In the genomic region with DNA sequence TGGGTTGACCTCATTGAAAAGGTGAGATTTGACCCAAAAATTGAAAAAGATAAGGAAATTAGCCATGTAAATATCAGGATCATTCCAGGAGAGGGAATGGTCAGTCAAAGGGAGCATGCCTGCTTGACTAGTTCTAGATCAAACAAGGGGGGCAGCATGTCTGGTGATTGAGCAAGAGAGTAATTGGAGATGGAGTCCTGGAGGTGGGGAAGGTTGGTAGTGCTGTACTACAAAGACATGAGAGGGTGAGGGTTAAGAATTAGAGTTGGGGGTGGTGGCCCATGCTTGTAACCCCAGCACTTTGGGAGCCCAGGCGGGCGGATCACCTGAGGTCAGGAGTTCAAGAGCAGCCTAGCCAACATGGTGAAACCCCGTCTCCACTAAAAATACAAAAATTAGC, we compare ENCODE assay signal across 15 cellular contexts. TPM values are rescaled to one million over a fixed set of nuclear protein-coding genes. Genes with fewer than 3 reads are reported as not detected.
DNase-seq lines count a peak whose midpoint lies in the region; ATAC-seq and TF ChIP-seq lines count a peak whose summit lies in the region.
"Had no signal": no experiment of that assay in that cellular context is flagged by ENCODE, and none has a peak within 500 bp of the region (broad histone marks: within the 10 kb centered on the region; RNA-seq: fewer than 3 reads in every experiment).

No MANE protein-coding gene starts in this region.

- no peak overlapping the region for H3K18ac ChIP-seq in IMR-90 (ENCODE audit: low read depth, low read length)

- no peak overlapping the region for H3K27ac ChIP-seq in IMR-90 (ENCODE audit: insufficient read depth, low read length)
- no peak overlapping the region for H3K27ac ChIP-seq in mammary epithelial cell (ENCODE audit: insufficient read depth, low read depth, low read length)
- H3K27ac ChIP-seq in vagina = no peak overlapping the region
- H3K27ac ChIP-seq in testis = no peak overlapping the region
- H3K27ac ChIP-seq: body of pancreas, left ventricle myocardium inferior, parathyroid adenoma, Peyer's patch had no signal

- POLR2A ChIA-PET in activated CD8-positive, alpha-beta T cell treated with anti-CD3 and anti-CD28 coated beads for 36 hours (lab: Charles Lee) = no interaction called here
- POLR2A ChIA-PET in activated CD8-positive, alpha-beta T cell treated with anti-CD3 and anti-CD28 coated beads, Interleukin-2, amount 10 ng/mL, durations not matched to agents 7 days and 5 days (lab: Charles Lee) = no interaction called here
- POLR2A ChIA-PET in IMR-90 (lab: Charles Lee; ENCODE audit: unreplicated experiment) = no interaction called here

- H3K9me1 ChIP-seq in IMR-90 (ENCODE audit: insufficient read depth, low read length) = no peaks in the 10 kb centered on the region; the same call in 1 of the 2 replicates

- peaks cover 7% of the 10 kb centered on the region for H3K36me3 Mint-ChIP-seq in activated CD8-positive, alpha-beta T cell treated with anti-CD3 and anti-CD28 coated beads for 36 hours (ENCODE audit: low read depth)
- peaks cover 17% of the 10 kb centered on the region for H3K36me3 Mint-ChIP-seq in activated CD8-positive, alpha-beta T cell treated with anti-CD3 and anti-CD28 coated beads, Interleukin-2, amount 10 ng/mL, durations not matched to agents 7 days and 5 days (ENCODE audit: low read depth)
- peaks cover 2% of the 10 kb centered on the region for H3K36me3 Mint-ChIP-seq in neural crest cell (ENCODE audit: low read depth)

- in situ Hi-C loops in IMR-90 (cut with MboI; ENCODE audit: low sequenced_read_pairs) (loop anchor here (10.0 kb wide), 2 partner anchors 152 to 292 kb away; partner anchors contain the start of genes EIF5B and TXNDC9), mammary epithelial cell (cut with MboI; ENCODE audit: low sequenced_read_pairs in 2 of 2) (no loop called here)

- H2BK5ac ChIP-seq in IMR-90 (ENCODE audit: low read depth, low read length, poor library complexity, severe bottlenecking) = no peak overlapping the region

- no peaks in the 10 kb centered on the region for H3K27me3 ChIP-seq in IMR-90 (ENCODE audit: control insufficient read depth, insufficient read depth, low read length)
- H3K27me3 ChIP-seq in mammary epithelial cell (ENCODE audit: insufficient read depth, low read length) = no peaks in the 10 kb centered on the region
- H3K27me3 ChIP-seq in vagina = no peaks in the 10 kb centered on the region
- no peaks in the 10 kb centered on the region for H3K27me3 ChIP-seq in testis
- H3K27me3 ChIP-seq: body of pancreas, Peyer's patch had no signal

- H4K20me1 ChIP-seq in IMR-90 (ENCODE audit: insufficient read depth, low read length) = no peaks in the 10 kb centered on the region
- H4K20me1 ChIP-seq in mammary epithelial cell (ENCODE audit: insufficient read depth, low read length) = no peaks in the 10 kb centered on the region

- ATAC-seq in activated CD8-positive, alpha-beta T cell treated with anti-CD3 and anti-CD28 coated beads for 36 hours = no peak
- no peak for ATAC-seq in activated CD8-positive, alpha-beta T cell treated with anti-CD3 and anti-CD28 coated beads, Interleukin-2, amount 10 ng/mL, durations not matched to agents 7 days and 5 days
- ATAC-seq in IMR-90 (ENCODE audit: low read depth) = no peak
- ATAC-seq: body of pancreas had no signal

- H3K4me1 Mint-ChIP-seq in activated CD8-positive, alpha-beta T cell treated with anti-CD3 and anti-CD28 coated beads for 36 hours (ENCODE audit: low read depth) = peaks cover 43% of the 10 kb centered on the region
- H3K4me1 Mint-ChIP-seq in activated CD8-positive, alpha-beta T cell treated with anti-CD3 and anti-CD28 coated beads, Interleukin-2, amount 10 ng/mL, durations not matched to agents 7 days and 5 days (ENCODE audit: low read depth) = peaks cover 33% of the 10 kb centered on the region
- peaks cover 26% of the 10 kb centered on the region for H3K4me1 Mint-ChIP-seq in neural crest cell

- H2AK5ac ChIP-seq in IMR-90 (ENCODE audit: low read depth, low read length) = no peak overlapping the region

- H3K9me3 Mint-ChIP-seq in activated CD8-positive, alpha-beta T cell treated with anti-CD3 and anti-CD28 coated beads for 36 hours = no peaks in the 10 kb centered on the region
- no peaks in the 10 kb centered on the region for H3K9me3 Mint-ChIP-seq in activated CD8-positive, alpha-beta T cell treated with anti-CD3 and anti-CD28 coated beads, Interleukin-2, amount 10 ng/mL, durations not matched to agents 7 days and 5 days (ENCODE audit: insufficient read depth)
- H3K9me3 Mint-ChIP-seq in neural crest cell = no peaks in the 10 kb centered on the region

- no peak overlapping the region for H3K23ac ChIP-seq in IMR-90 (ENCODE audit: low read depth, low read length)

- no peak overlapping the region for H4K8ac ChIP-seq in IMR-90 (ENCODE audit: low read depth in 2 of 2, low read length in 2 of 2)

- H3K14ac ChIP-seq in IMR-90 (replicated peaks; ENCODE audit: low read depth, low read length) = no peak overlapping the region

- no peak for TF ChIP-seq CTCF in activated CD8-positive, alpha-beta T cell treated with anti-CD3 and anti-CD28 coated beads for 36 hours (IDR thresholded peaks at IDR 0.05)
- TF ChIP-seq CTCF in IMR-90 (conservative IDR thresholded peaks at IDR 0.05; ENCODE audit: low read depth, low read length) (no peak), mammary epithelial cell (conservative IDR thresholded peaks at IDR 0.05 in 1 of 2, IDR thresholded peaks at IDR 0.05 in 1 of 2; ENCODE audit: extremely low read depth in 1 of 2, insufficient read depth in 1 of 2, low read depth in 1 of 2, low read length in 2 of 2) (no peak), neural crest cell (conservative IDR thresholded peaks at IDR 0.05) (no peak), vagina (IDR thresholded peaks at IDR 0.05) (no peak), testis (IDR thresholded peaks at IDR 0.05) (no peak)

- dilution Hi-C loops in IMR-90 (cut with HindIII; ENCODE audit: low sequenced_read_pairs, unreplicated experiment) = no loop called here
- dilution Hi-C loops in mammary epithelial cell (cut with HindIII; ENCODE audit: low sequenced_read_pairs) = no loop called here

- H3K36me3 ChIP-seq in IMR-90 (ENCODE audit: control insufficient read depth, insufficient read depth, low read length) = peaks cover 4% of the 10 kb centered on the region
- H3K36me3 ChIP-seq in mammary epithelial cell (ENCODE audit: insufficient read depth, low read length) = peaks cover 1% of the 10 kb centered on the region
- H3K36me3 ChIP-seq in vagina = no peaks in the 10 kb centered on the region
- no peaks in the 10 kb centered on the region for H3K36me3 ChIP-seq in testis (ENCODE audit: low read depth, missing control alignments)

- no peak for TF ChIP-seq RAD21 in IMR-90 (IDR thresholded peaks at IDR 0.05; ENCODE audit: low read length)

- H2BK15ac ChIP-seq in IMR-90 (ENCODE audit: low read depth, low read length) = no peak overlapping the region

- no peaks in the 10 kb centered on the region for H3K27me3 Mint-ChIP-seq in activated CD8-positive, alpha-beta T cell treated with anti-CD3 and anti-CD28 coated beads for 36 hours
- no peaks in the 10 kb centered on the region for H3K27me3 Mint-ChIP-seq in activated CD8-positive, alpha-beta T cell treated with anti-CD3 and anti-CD28 coated beads, Interleukin-2, amount 10 ng/mL, durations not matched to agents 7 days and 5 days (ENCODE audit: low read depth)
- no peaks in the 10 kb centered on the region for H3K27me3 Mint-ChIP-seq in neural crest cell (ENCODE audit: low read depth)

- 100% methylated on average over 2 of the region's 3 CpGs; no CpG with 5 or more reads in 1 of the 2 experiments for WGBS in IMR-90 (ENCODE audit: extremely low coverage in 2 of 2, insufficient read length in 1 of 2), 2 experiments
- 100% methylated on average over 3 of the region's 3 CpGs for WGBS in mammary epithelial cell (ENCODE audit: low coverage, missing lambda C conversion rate)
- 76 to 88% methylated on average over 3 of the region's 3 CpGs for WGBS in testis, 2 donors

- BruUV-seq in IMR-90 (replicated peaks; lab: Mats Ljungman, UMichigan) (no TSS peak), mammary epithelial cell (replicated peaks; lab: Mats Ljungman, UMichigan) (no TSS peak)

- CTCF ChIA-PET in activated CD8-positive, alpha-beta T cell treated with anti-CD3 and anti-CD28 coated beads for 36 hours (lab: Charles Lee) = no interaction called here
- CTCF ChIA-PET in activated CD8-positive, alpha-beta T cell treated with anti-CD3 and anti-CD28 coated beads, Interleukin-2, amount 10 ng/mL, durations not matched to agents 7 days and 5 days (lab: Charles Lee) = no interaction called here
- CTCF ChIA-PET in IMR-90 (lab: Yijun Ruan, JAX) = no interaction called here
- CTCF ChIA-PET in mammary epithelial cell (lab: Charles Lee; ENCODE audit: low non-redundant PET) = no interaction called here

- H3K79me2 ChIP-seq in mammary epithelial cell (ENCODE audit: insufficient read depth, low read length) = peaks cover 93% of the 10 kb centered on the region

- H2BK20ac ChIP-seq in IMR-90 (ENCODE audit: low read depth, low read length) = no peak overlapping the region

- peak overlapping the region; percentile 44 for H3K4me3 Mint-ChIP-seq in activated CD8-positive, alpha-beta T cell treated with anti-CD3 and anti-CD28 coated beads for 36 hours
- H3K4me3 Mint-ChIP-seq in activated CD8-positive, alpha-beta T cell treated with anti-CD3 and anti-CD28 coated beads, Interleukin-2, amount 10 ng/mL, durations not matched to agents 7 days and 5 days = no peak overlapping the region
- peak overlapping the region; percentile 47 for H3K4me3 Mint-ChIP-seq in neural crest cell

- H3K9ac ChIP-seq in IMR-90 (ENCODE audit: low read depth, low read length) (no peak overlapping the region), mammary epithelial cell (ENCODE audit: insufficient read depth, low read length) (no peak overlapping the region)
- H3K9ac ChIP-seq: parathyroid adenoma had no signal

- no peak overlapping the region for H3K27ac Mint-ChIP-seq in activated CD8-positive, alpha-beta T cell treated with anti-CD3 and anti-CD28 coated beads for 36 hours
- no peak overlapping the region for H3K27ac Mint-ChIP-seq in activated CD8-positive, alpha-beta T cell treated with anti-CD3 and anti-CD28 coated beads, Interleukin-2, amount 10 ng/mL, durations not matched to agents 7 days and 5 days
- no peak overlapping the region for H3K27ac Mint-ChIP-seq in neural crest cell (ENCODE audit: unreplicated experiment)

- peaks cover 28 to 45% of the 10 kb centered on the region in 2 experiments for H3K79me1 ChIP-seq in IMR-90 (ENCODE audit: low read depth in 1 of 2, low read length in 2 of 2)

- no peak for DNase-seq in activated CD8-positive, alpha-beta T cell treated with anti-CD3 and anti-CD28 coated beads for 36 hours
- no peak for DNase-seq in activated CD8-positive, alpha-beta T cell treated with anti-CD3 and anti-CD28 coated beads, Interleukin-2, amount 10 ng/mL, durations not matched to agents 7 days and 5 days
- peak; percentile 4 for DNase-seq in IMR-90
- no peak for DNase-seq in mammary epithelial cell
- DNase-seq in neural crest cell (ENCODE audit: low read depth, low spot score) = no peak
- no peak for DNase-seq in vagina (ENCODE audit: extremely low spot score in 2 of 2)
- DNase-seq in testis = no peak
- DNase-seq in NCI-H446 (lab: John Stamatoyannopoulos, UW) = no peak
- DNase-seq: activated CD8-positive, alpha-beta memory T cell treated with anti-CD3 and anti-CD28 coated beads, Interleukin-2, amount 50 U/mL, for 4 hours; body of pancreas; GDM1; left ventricle myocardium inferior; NCI-H345; Peyer's patch had no signal

- no peak overlapping the region for H2AK9ac ChIP-seq in IMR-90 (replicated peaks; ENCODE audit: low read depth, low read length, poor library complexity)

- H2BK120ac ChIP-seq in IMR-90 (ENCODE audit: low read depth, low read length) = no peak overlapping the region

- no peak overlapping the region for H2AFZ ChIP-seq in IMR-90 (replicated peaks; ENCODE audit: low read length, poor library complexity)
- H2AFZ ChIP-seq in mammary epithelial cell (ENCODE audit: low read depth, low read length) = no peak overlapping the region
- H2AFZ ChIP-seq: parathyroid adenoma had no signal

- no peak overlapping the region for H4K5ac ChIP-seq in IMR-90 (ENCODE audit: low read depth, low read length)

- H4K91ac ChIP-seq in IMR-90 (ENCODE audit: insufficient read depth, low read depth, low read length) = no peak overlapping the region

- H3K9me3 ChIP-seq in IMR-90 (ENCODE audit: control insufficient read depth, insufficient read depth, low read length) (no peaks in the 10 kb centered on the region), mammary epithelial cell (replicated peaks; ENCODE audit: insufficient read depth, low read length) (no peaks in the 10 kb centered on the region), vagina (no peaks in the 10 kb centered on the region), testis (no peaks in the 10 kb centered on the region)
- H3K9me3 ChIP-seq: body of pancreas, left ventricle myocardium inferior, Peyer's patch had no signal

- H3K4ac ChIP-seq in IMR-90 (ENCODE audit: low read depth, low read length) = no peak overlapping the region

- H3K4me2 ChIP-seq in IMR-90 (ENCODE audit: low read depth, low read length) = no peak overlapping the region
- peak overlapping the region; percentile 33 for H3K4me2 ChIP-seq in mammary epithelial cell (ENCODE audit: insufficient read depth, low read depth, low read length)

- no peak overlapping the region for H3K56ac ChIP-seq in IMR-90 (ENCODE audit: extremely low read depth, insufficient read depth, low read length)

- TF ChIP-seq POLR2A in IMR-90 (IDR thresholded peaks at IDR 0.05; ENCODE audit: low read depth, low read length) (no peak), vagina (IDR thresholded peaks at IDR 0.05) (no peak), testis (IDR thresholded peaks at IDR 0.05) (no peak)

- H3K4me1 ChIP-seq in IMR-90 (ENCODE audit: control insufficient read depth, insufficient read depth, low read length) = no peaks in the 10 kb centered on the region; the same call in 1 of the 2 replicates
- H3K4me1 ChIP-seq in mammary epithelial cell (ENCODE audit: insufficient read depth, low read length) = peaks cover 3% of the 10 kb centered on the region
- H3K4me1 ChIP-seq in vagina = peaks cover 45% of the 10 kb centered on the region
- peaks cover 20% of the 10 kb centered on the region for H3K4me1 ChIP-seq in testis

- intact Hi-C loops in activated CD8-positive, alpha-beta T cell treated with anti-CD3 and anti-CD28 coated beads for 36 hours (cut with micrococcal nuclease) = no loop called here
- intact Hi-C loops in IMR-90 (cut with micrococcal nuclease) = no loop called here
- intact Hi-C loops in mammary epithelial cell (cut with micrococcal nuclease) = no loop called here
- intact Hi-C loops in vagina (cut with DNase I) = loop anchor here (10.0 kb wide), 1 partner anchor 1478 kb away; no protein-coding TSS in a partner anchor
- intact Hi-C loops in testis (cut with DNase I; ENCODE audit: low total_unique reads) = loop anchor here (10.0 kb wide), 1 partner anchor 152 kb away; the partner anchor contains the start of genes EIF5B and TXNDC9

- H3K4me3 ChIP-seq in IMR-90 (ENCODE audit: insufficient read depth, low read depth, low read length) = no peak overlapping the region
- no peak overlapping the region for H3K4me3 ChIP-seq in mammary epithelial cell (replicated peaks in 1 of 3; ENCODE audit: insufficient read depth in 1 of 3, low read depth in 2 of 3, low read length in 3 of 3)
- H3K4me3 ChIP-seq in vagina = no peak overlapping the region
- H3K4me3 ChIP-seq in testis = no peak overlapping the region
- H3K4me3 ChIP-seq: body of pancreas, Peyer's patch had no signal

RNA-seq across cellular contexts. Expression of gene MRPL30, which starts 2.0 kb away (rescaled TPM):
- total RNA-seq in activated CD8-positive, alpha-beta T cell treated with anti-CD3 and anti-CD28 coated beads for 36 hours = 10 to 100 TPM; 30.0 to 34.2 TPM
- total RNA-seq in activated CD8-positive, alpha-beta T cell treated with anti-CD3 and anti-CD28 coated beads, Interleukin-2, amount 10 ng/mL, durations not matched to agents 7 days and 5 days = 10 to 100 TPM; 23.3 to 24.4 TPM
- total RNA-seq in IMR-90 (2012; rRNA removed) (34.8 and 39.2 TPM in 2 replicates), mammary epithelial cell (10 to 100 TPM; 33.5 to 35.1 TPM), neural crest cell (44.3 and 47.9 TPM in 2 replicates), vagina (27.0 TPM), testis (10 to 100 TPM; 19.1 to 26.3 TPM)
- polyA plus RNA-seq in IMR-90 (2012; rRNA removed) (14.9 and 18.7 TPM in 2 replicates), mammary epithelial cell (17.0 TPM), testis (ENCODE audit: insufficient read depth, low read depth, low replicate concordance) (17.3 TPM)
- 4.5 and 5.9 TPM in 2 replicates for polyA plus RNA-seq in IMR-90 (2012; cell fraction: cytosol; rRNA removed)
- 1.6 and 7.5 TPM in 2 replicates for polyA plus RNA-seq in IMR-90 (2012; cell fraction: nucleus; rRNA removed; ENCODE audit: low replicate concordance)
- polyA minus RNA-seq in mammary epithelial cell = 33.5 TPM

RNA-seq across cellular contexts. Expression of gene MITD1, which starts 2.2 kb away (rescaled TPM):
- 10 to 100 TPM; 49.8 to 55.9 TPM for total RNA-seq in activated CD8-positive, alpha-beta T cell treated with anti-CD3 and anti-CD28 coated beads for 36 hours
- 10 to 100 TPM; 51.3 to 53.3 TPM for total RNA-seq in activated CD8-positive, alpha-beta T cell treated with anti-CD3 and anti-CD28 coated beads, Interleukin-2, amount 10 ng/mL, durations not matched to agents 7 days and 5 days
- total RNA-seq in IMR-90 (2012; rRNA removed) (4.3 and 19.4 TPM in 2 replicates), mammary epithelial cell (10 to 100 TPM; 10.2 to 26.2 TPM), neural crest cell (31.7 and 36.3 TPM in 2 replicates), vagina (23.3 TPM), testis (10 to 100 TPM; 17.8 to 24.7 TPM)
- polyA plus RNA-seq in IMR-90 (2012; rRNA removed) (14.5 and 18.7 TPM in 2 replicates), mammary epithelial cell (10.5 TPM), testis (ENCODE audit: insufficient read depth, low read depth, low replicate concordance) (12.5 TPM)
- 1.5 and 3.1 TPM in 2 replicates for polyA plus RNA-seq in IMR-90 (2012; cell fraction: cytosol; rRNA removed)
- 2.9 and 19.8 TPM in 2 replicates for polyA plus RNA-seq in IMR-90 (2012; cell fraction: nucleus; rRNA removed; ENCODE audit: low replicate concordance)
- 4.8 TPM for polyA minus RNA-seq in mammary epithelial cell

RNA-seq across cellular contexts. Expression of gene LIPT1, which starts 28.3 kb away (rescaled TPM):
- 1 to 10 TPM; 3.3 to 6.0 TPM for total RNA-seq in activated CD8-positive, alpha-beta T cell treated with anti-CD3 and anti-CD28 coated beads for 36 hours
- total RNA-seq in activated CD8-positive, alpha-beta T cell treated with anti-CD3 and anti-CD28 coated beads, Interleukin-2, amount 10 ng/mL, durations not matched to agents 7 days and 5 days = 1 to 10 TPM; 7.5 to 7.9 TPM
- total RNA-seq in IMR-90 (2012; rRNA removed) = 3.2 and 4.2 TPM in 2 replicates
- polyA plus RNA-seq in IMR-90 (2012; rRNA removed) = 2.6 and 3.5 TPM in 2 replicates
- polyA plus RNA-seq in IMR-90 (2012; cell fraction: cytosol; rRNA removed) = 0.78 and 1.0 TPM in 2 replicates
- 3.6 and 8.5 TPM in 2 replicates for polyA plus RNA-seq in IMR-90 (2012; cell fraction: nucleus; rRNA removed; ENCODE audit: low replicate concordance)
- total RNA-seq in mammary epithelial cell = 1 to 10 TPM; 3.7 to 4.4 TPM
- 2.9 TPM for polyA plus RNA-seq in mammary epithelial cell
- not detected for polyA minus RNA-seq in mammary epithelial cell
- total RNA-seq in neural crest cell = 6.8 and 8.2 TPM in 2 replicates
- total RNA-seq in vagina = 3.9 TPM
- total RNA-seq in testis = 10 to 100 TPM; 12.8 to 14.1 TPM
- polyA plus RNA-seq in testis (ENCODE audit: insufficient read depth, low read depth, low replicate concordance) = 23.2 TPM

RNA-seq across cellular contexts. Expression of gene TSGA10, which starts 28.3 kb away (rescaled TPM):
- total RNA-seq in activated CD8-positive, alpha-beta T cell treated with anti-CD3 and anti-CD28 coated beads for 36 hours = 1 to 10 TPM; 8.6 to 9.2 TPM
- total RNA-seq in activated CD8-positive, alpha-beta T cell treated with anti-CD3 and anti-CD28 coated beads, Interleukin-2, amount 10 ng/mL, durations not matched to agents 7 days and 5 days = 1 to 10 TPM; 6.0 to 6.9 TPM
- total RNA-seq in IMR-90 (2012; rRNA removed) (0.54 and 1.1 TPM in 2 replicates), mammary epithelial cell (1 to 10 TPM; 5.7 to 6.0 TPM), neural crest cell (5.8 and 7.9 TPM in 2 replicates), vagina (3.7 TPM), testis (100 to 1,000 TPM in 1 of 2 donors, 10 to 100 TPM in 1; 42.4 to 110 TPM)
- polyA plus RNA-seq in IMR-90 (2012; rRNA removed) (0.22 and 0.32 TPM in 2 replicates), mammary epithelial cell (1.3 TPM), testis (ENCODE audit: insufficient read depth, low read depth, low replicate concordance) (85.6 TPM)
- polyA plus RNA-seq in IMR-90 (2012; cell fraction: cytosol; rRNA removed) = 0.03 TPM in 2 replicates
- 0.11 and 0.66 TPM in 2 replicates for polyA plus RNA-seq in IMR-90 (2012; cell fraction: nucleus; rRNA removed; ENCODE audit: low replicate concordance)
- 1.4 TPM for polyA minus RNA-seq in mammary epithelial cell

RNA-seq across cellular contexts. Expression of gene C2orf15, which starts 41.5 kb away (rescaled TPM):
- 1 to 10 TPM; 1.4 to 1.5 TPM for total RNA-seq in activated CD8-positive, alpha-beta T cell treated with anti-CD3 and anti-CD28 coated beads for 36 hours
- under 1 TPM; 0.37 to 0.86 TPM for total RNA-seq in activated CD8-positive, alpha-beta T cell treated with anti-CD3 and anti-CD28 coated beads, Interleukin-2, amount 10 ng/mL, durations not matched to agents 7 days and 5 days
- under 0.01 TPM in 1 of 2 replicates, not detected in the other for total RNA-seq in IMR-90 (2012; rRNA removed)
- polyA plus RNA-seq in IMR-90 (2012; rRNA removed) = not detected in 2 replicates
- polyA plus RNA-seq in IMR-90 (2012; cell fraction: cytosol; rRNA removed) = 0.02 TPM in 1 of 2 replicates, not detected in the other
- polyA plus RNA-seq in IMR-90 (2012; cell fraction: nucleus; rRNA removed; ENCODE audit: low replicate concordance) = 0.05 TPM in 1 of 2 replicates, not detected in the other
- 1 to 10 TPM; 1.1 to 2.0 TPM for total RNA-seq in mammary epithelial cell
- 0.82 TPM for polyA plus RNA-seq in mammary epithelial cell
- 17.1 TPM for polyA minus RNA-seq in mammary epithelial cell
- 0.23 and 0.37 TPM in 2 replicates for total RNA-seq in neural crest cell
- not detected for total RNA-seq in vagina
- 1 to 10 TPM; 1.7 to 3.1 TPM for total RNA-seq in testis
- 2.1 TPM for polyA plus RNA-seq in testis (ENCODE audit: insufficient read depth, low read depth, low replicate concordance)
- total RNA-seq: left ventricle myocardium inferior had no signal

Comparison
In these comparisons a context has a peak if more than half of its experiments do, and no peak if none do; other contexts are left out.
1. intact Hi-C loops: an anchor here in vagina (10.0 kb wide) and testis (10.0 kb wide); none called in activated CD8-positive, alpha-beta T cell treated with anti-CD3 and anti-CD28 coated beads for 36 hours, IMR-90 and mammary epithelial cell.